ENCODE assay signal across 24 cellular contexts in genomic region chr2:53511549-53511948, GRCh38.
"Had no signal": no experiment of that assay in that cellular context is flagged by ENCODE, and none has a peak within 500 bp of the region (broad histone marks: within the 10 kb centered on the region; RNA-seq: fewer than 3 reads in every experiment).

No MANE protein-coding gene starts in this region.

- H3K4me1 Mint-ChIP-seq: activated T-helper 17 cell treated with anti-CD3 and anti-CD28 coated beads, Interleukin-2, amount 50 U/mL, for 72 hours; naive thymus-derived CD4-positive, alpha-beta T cell had no signal

- H3K27me3 ChIP-seq: breast epithelium, pancreas, tibial nerve had no signal

- H3K27ac ChIP-seq: breast epithelium, pancreas, prostate gland, tibial nerve had no signal

- H3K9me3 Mint-ChIP-seq: activated CD8-positive, alpha-beta T cell treated with anti-CD3 and anti-CD28 coated beads for 36 hours; activated T-cell treated with anti-CD3 and anti-CD28 coated beads, Interleukin-2, amount 50 U/mL, for 4 hours; activated T-helper 17 cell treated with anti-CD3 and anti-CD28 coated beads, Interleukin-2, amount 50 U/mL, for 72 hours had no signal

- H3K4me1 ChIP-seq: breast epithelium, pancreas, prostate gland, tibial nerve had no signal

- H3K27ac Mint-ChIP-seq: activated CD8-positive, alpha-beta T cell treated with anti-CD3 and anti-CD28 coated beads for 36 hours; activated T-helper 17 cell treated with anti-CD3 and anti-CD28 coated beads, Interleukin-2, amount 50 U/mL, for 72 hours; naive thymus-derived CD4-positive, alpha-beta T cell; WTC11 had no signal

- H3K4me3 Mint-ChIP-seq: activated CD8-positive, alpha-beta T cell treated with anti-CD3 and anti-CD28 coated beads for 36 hours; activated T-cell treated with anti-CD3 and anti-CD28 coated beads, Interleukin-2, amount 50 U/mL, for 4 hours; activated T-helper 17 cell treated with anti-CD3 and anti-CD28 coated beads, Interleukin-2, amount 50 U/mL, for 72 hours; naive thymus-derived CD4-positive, alpha-beta T cell; WTC11 had no signal

- H3K36me3 ChIP-seq: breast epithelium, pancreas, prostate gland, tibial nerve had no signal

- H3K27me3 Mint-ChIP-seq: activated CD8-positive, alpha-beta T cell treated with anti-CD3 and anti-CD28 coated beads for 36 hours had no signal

- DNase-seq: activated CD4-positive, alpha-beta T cell treated with anti-CD3 and anti-CD28 coated beads for 1 hour; activated CD4-positive, alpha-beta T cell treated with anti-CD3 and anti-CD28 coated beads, Interleukin-2, amount 50 U/mL, for 1 hour; activated CD8-positive, alpha-beta T cell treated with anti-CD3 and anti-CD28 coated beads for 36 hours; activated gamma-delta T cell treated with Interleukin-2 at 50 U/mL for 16 hours; activated naive CD4-positive, alpha-beta T cell treated with anti-CD3 and anti-CD28 coated beads, Interleukin-2, amount 50 U/mL, for 16 hours; activated T-cell treated with anti-CD3 and anti-CD28 coated beads, Interleukin-2, amount 50 U/mL, for 4 hours; amygdala; central memory CD4-positive, alpha-beta T cell; glutamatergic neuron; left cardiac atrium; left ventricle myocardium superior; midbrain; naive thymus-derived CD4-positive, alpha-beta T cell; nucleus accumbens; pancreas; retina; stimulated activated CD4-positive, alpha-beta T cell treated with anti-CD3 and anti-CD28 coated beads, Interleukin-15, amount 100 ng/mL, for 24 hours; stimulated activated CD4-positive, alpha-beta T cell treated with anti-CD3 and anti-CD28 coated beads, Interleukin-2, amount 100 ng/mL, for 24 hours; stimulated activated naive CD4-positive, alpha-beta T cell treated with Interleukin-2 at 50 U/mL for 16 hours had no signal

- ATAC-seq: activated CD8-positive, alpha-beta T cell treated with anti-CD3 and anti-CD28 coated beads for 36 hours; activated T-cell treated with anti-CD3 and anti-CD28 coated beads, Interleukin-2, amount 50 U/mL, for 4 hours; activated T-helper 17 cell treated with anti-CD3 and anti-CD28 coated beads, Interleukin-2, amount 50 U/mL, for 72 hours; left cardiac atrium; left ventricle myocardium superior; naive thymus-derived CD4-positive, alpha-beta T cell; pancreas; WTC11 had no signal

- H3K9me3 ChIP-seq: breast epithelium, pancreas, prostate gland, tibial nerve had no signal

- H3K4me3 ChIP-seq: breast epithelium, pancreas, prostate gland, tibial nerve had no signal

- H3K36me3 Mint-ChIP-seq: naive thymus-derived CD4-positive, alpha-beta T cell had no signal
